In genomic region chr21:29305561-29305960, GRCh38 we compare ENCODE assay signal across 18 cellular contexts. TPM values are rescaled to one million over a fixed set of nuclear protein-coding genes. Genes with fewer than 3 reads are reported as not detected.
A peak's percentile ranks its signal among the peaks of the same experiment; 100 is the strongest.
DNase-seq lines count a peak whose midpoint lies in the region; ATAC-seq, FAIRE-seq and TF ChIP-seq lines count a peak whose summit lies in the region.
"Had no signal": no experiment of that assay in that cellular context is flagged by ENCODE, and none has a peak within 500 bp of the region (broad histone marks: within the 10 kb centered on the region; RNA-seq: fewer than 3 reads in every experiment).

No MANE protein-coding gene starts in this region.

- no peak overlapping the region for H2BK5ac ChIP-seq in neuronal stem cell (ENCODE audit: low read length)

- H2BK15ac ChIP-seq in neuronal stem cell (ENCODE audit: low read length), result no peak overlapping the region

- H4K20me1 ChIP-seq in K562 (replicated peaks; ENCODE audit: control insufficient read depth, insufficient read depth, low read length) (peaks cover 31% of the 10 kb centered on the region), PC-9 (ENCODE audit: insufficient read depth) (peaks cover 59% of the 10 kb centered on the region)

- no TSS peak for BruUV-seq in K562 (replicated peaks; lab: Mats Ljungman, UMichigan)
- no TSS peak for BruUV-seq in PC-9 (replicated peaks; lab: Mats Ljungman, UMichigan)

- peaks cover 8% of the 10 kb centered on the region for H3K36me3 Mint-ChIP-seq in activated CD4-positive, alpha-beta T cell treated with anti-CD3 and anti-CD28 coated beads for 36 hours (ENCODE audit: low read depth)

- no peak overlapping the region for H3K4me3 ChIP-seq in AG04450 (ENCODE audit: low read depth, low read length)
- H3K4me3 ChIP-seq in K562, result no peak overlapping the region
- H3K4me3 ChIP-seq in prostate gland, result no peak overlapping the region
- no peak overlapping the region for H3K4me3 ChIP-seq in PC-9
- H3K4me3 ChIP-seq in neuronal stem cell (ENCODE audit: low read length in 2 of 2), result no peak overlapping the region
- no peak overlapping the region for H3K4me3 ChIP-seq in MG63
- H3K4me3 ChIP-seq: left ventricle myocardium inferior, stomach had no signal

- peaks cover 21% of the 10 kb centered on the region for H3K36me3 ChIP-seq in K562 (ENCODE audit: control insufficient read depth, insufficient read depth, low read length)
- H3K36me3 ChIP-seq in prostate gland, result no peaks in the 10 kb centered on the region
- H3K36me3 ChIP-seq in PC-9 (ENCODE audit: low read depth), result peaks cover 31% of the 10 kb centered on the region
- peaks cover 0 to 11% of the 10 kb centered on the region in 2 donors for H3K36me3 ChIP-seq in neuronal stem cell (replicated peaks in 1 of 2; ENCODE audit: control insufficient read depth in 2 of 2, insufficient read depth in 2 of 2, low read length in 2 of 2)
- H3K36me3 ChIP-seq in MG63, result peaks cover 22% of the 10 kb centered on the region
- H3K36me3 ChIP-seq: BE2C, left ventricle myocardium inferior, stomach had no signal

- H3K9me3 Mint-ChIP-seq in activated CD4-positive, alpha-beta T cell treated with anti-CD3 and anti-CD28 coated beads for 36 hours (ENCODE audit: low read depth), result no peaks in the 10 kb centered on the region

- H3K27ac ChIP-seq in AG04450 (ENCODE audit: low read depth, low read length) (peak overlapping the region; percentile 25), K562 (ENCODE audit: extremely low read depth, low read depth, low read length) (peak overlapping the region; percentile 78), prostate gland (peak overlapping the region; percentile 6 to 20), PC-9 (no peak overlapping the region), neuronal stem cell (replicated peaks; ENCODE audit: low read length) (no peak overlapping the region)
- H3K27ac ChIP-seq: left ventricle myocardium inferior had no signal

- in situ Hi-C loops in K562 (cut with MboI), result loop anchor here (5.0 kb wide), 1 partner anchor 332 kb away; no protein-coding TSS in a partner anchor

- H3K4me2 ChIP-seq in K562 (ENCODE audit: insufficient read depth, low read length) (peak overlapping the region; percentile 49; the same call in 1 of the 2 replicates), PC-9 (no peak overlapping the region), neuronal stem cell (ENCODE audit: insufficient read depth, low read length, poor library complexity, severe bottlenecking) (no peak overlapping the region)

- H3K79me1 ChIP-seq in neuronal stem cell (ENCODE audit: low read depth, low read length), result peaks cover 7% of the 10 kb centered on the region

- H2BK12ac ChIP-seq in neuronal stem cell (ENCODE audit: low read length), result no peak overlapping the region

- no peak overlapping the region for H3K4me3 Mint-ChIP-seq in activated CD4-positive, alpha-beta T cell treated with anti-CD3 and anti-CD28 coated beads for 36 hours
- H3K4me3 Mint-ChIP-seq: nephron progenitor cell had no signal

- intact Hi-C loops in K562 (cut with micrococcal nuclease), result loop anchor here (10.0 kb wide), 1 partner anchor 349 kb away; no protein-coding TSS in a partner anchor
- intact Hi-C loops in prostate gland (cut with DNase I), result no loop called here
- intact Hi-C loops in PC-9 (cut with micrococcal nuclease; ENCODE audit: unreplicated experiment), result no loop called here
- intact Hi-C loops in activated CD4-positive, alpha-beta T cell treated with anti-CD3 and anti-CD28 coated beads for 36 hours (cut with DNase I, micrococcal nuclease), result no loop called here

- peaks cover 80% of the 10 kb centered on the region for H3K4me1 Mint-ChIP-seq in activated CD4-positive, alpha-beta T cell treated with anti-CD3 and anti-CD28 coated beads for 36 hours

- H2AFZ ChIP-seq in K562 (ENCODE audit: low read depth, low read length) (no peak overlapping the region), PC-9 (no peak overlapping the region), neuronal stem cell (ENCODE audit: low read length) (no peak overlapping the region)

- H3K23ac ChIP-seq in neuronal stem cell (ENCODE audit: low read depth, low read length, poor library complexity), result no peak overlapping the region

- peaks cover 100% of the 10 kb centered on the region for H3K79me2 ChIP-seq in K562 (ENCODE audit: control insufficient read depth, insufficient read depth, low read length)
- peaks cover 100% of the 10 kb centered on the region for H3K79me2 ChIP-seq in PC-9 (ENCODE audit: low read depth)

- H3K4me1 ChIP-seq in K562 (replicated peaks in 1 of 2; ENCODE audit: control insufficient read depth in 2 of 2, insufficient read depth in 2 of 2, low read length in 2 of 2) (peaks cover 12 to 76% of the 10 kb centered on the region in 2 experiments; a peak in 4 of 5 replicates), prostate gland (replicated peaks) (peaks cover 4% of the 10 kb centered on the region), PC-9 (replicated peaks; ENCODE audit: insufficient read depth) (peaks cover 35% of the 10 kb centered on the region), neuronal stem cell (ENCODE audit: control insufficient read depth in 2 of 2, insufficient read depth in 1 of 2, low read depth in 1 of 2, low read length in 2 of 2) (peaks cover 2 to 10% of the 10 kb centered on the region in 2 donors)
- H3K4me1 ChIP-seq: BE2C had no signal

- TF ChIP-seq CTCF in AG04450 (IDR thresholded peaks at IDR 0.05; ENCODE audit: low read depth, low read length) (no peak), K562 (IDR thresholded peaks at IDR 0.05 in 2 of 3, conservative IDR thresholded peaks at IDR 0.05 in 1 of 3; ENCODE audit: insufficient read depth in 2 of 3, low read depth in 1 of 3, low read length in 3 of 3) (no peak), prostate gland (IDR thresholded peaks at IDR 0.05) (no peak), PC-9 (conservative IDR thresholded peaks at IDR 0.05) (no peak)

- CTCF ChIA-PET in AG04450 (lab: Charles Lee), result interaction anchor here (1.5 kb wide), 1 partner anchor 141 kb away, joined by 4 read pairs; no protein-coding TSS in a partner anchor
- CTCF ChIA-PET in K562 (lab: Yijun Ruan, JAX; ENCODE audit: low intra/inter-chr PET ratio), result interaction anchor here (0.7 kb wide), 1 partner anchor 167 kb away, joined by 6 read pairs; no protein-coding TSS in a partner anchor
- CTCF ChIA-PET in PC-9 (lab: Charles Lee), result no interaction called here
- CTCF ChIA-PET in activated CD4-positive, alpha-beta T cell treated with anti-CD3 and anti-CD28 coated beads for 36 hours (lab: Charles Lee), result interaction anchor here (1.2 kb wide), 1 partner anchor 66 kb away, joined by 3 read pairs; no protein-coding TSS in a partner anchor

- H3K27me3 Mint-ChIP-seq in activated CD4-positive, alpha-beta T cell treated with anti-CD3 and anti-CD28 coated beads for 36 hours, result no peaks in the 10 kb centered on the region

- no peak for TF ChIP-seq EP300 in K562 (IDR thresholded peaks at IDR 0.05; ENCODE audit: low read length)

- H2AK5ac ChIP-seq in neuronal stem cell (ENCODE audit: low read depth, low read length), result no peak overlapping the region

- no peak overlapping the region for H4K91ac ChIP-seq in neuronal stem cell (ENCODE audit: low read depth, low read length, poor library complexity)

- no peak for DNase-seq in AG04450 (ENCODE audit: low read depth, low spot score)
- no peak for DNase-seq in GM19239 (ENCODE audit: insufficient read length, low spot score)
- DNase-seq in K562 (ENCODE audit: extremely low read depth in 1 of 4, low spot score in 3 of 4), result no peak
- DNase-seq in prostate gland (ENCODE audit: low spot score), result no peak
- no peak for DNase-seq in PC-9
- no peak for DNase-seq in neuronal stem cell (ENCODE audit: low spot score)
- no peak for DNase-seq in activated CD4-positive, alpha-beta T cell treated with anti-CD3 and anti-CD28 coated beads for 36 hours
- DNase-seq in MG63, result no peak
- DNase-seq: anterior cingulate cortex, BE2C, cortex of kidney, left ventricle myocardium inferior, NCI-H2029, NCI-H82, nephron progenitor cell, RPMI8226, stomach, T-helper 1 cell had no signal

- TF ChIP-seq POLR2A in K562 (conservative IDR thresholded peaks at IDR 0.05) (no peak), prostate gland (IDR thresholded peaks at IDR 0.05) (no peak)

- H3K4ac ChIP-seq in neuronal stem cell (ENCODE audit: low read length), result no peak overlapping the region

- TF ChIP-seq RAD21 in K562 (CRISPR knock-in tag; conservative IDR thresholded peaks at IDR 0.05 in 1 of 2, IDR thresholded peaks at IDR 0.05 in 1 of 2), result no peak

- no peaks in the 10 kb centered on the region for H3K27me3 ChIP-seq in AG04450 (ENCODE audit: control insufficient read depth, insufficient read depth, low read length)
- H3K27me3 ChIP-seq in K562 (ENCODE audit: control insufficient read depth in 2 of 2, insufficient read depth in 2 of 2, low read length in 2 of 2), result no peaks in the 10 kb centered on the region
- H3K27me3 ChIP-seq in prostate gland (replicated peaks; ENCODE audit: insufficient read depth), result no peaks in the 10 kb centered on the region
- H3K27me3 ChIP-seq in PC-9 (ENCODE audit: insufficient read depth, low read depth), result no peaks in the 10 kb centered on the region
- no peaks in the 10 kb centered on the region for H3K27me3 ChIP-seq in neuronal stem cell (ENCODE audit: control insufficient read depth in 3 of 3, insufficient read depth in 3 of 3, low read depth in 1 of 3, low read length in 3 of 3)
- H3K27me3 ChIP-seq in MG63, result no peaks in the 10 kb centered on the region
- H3K27me3 ChIP-seq: BE2C, stomach had no signal

- H3K27ac Mint-ChIP-seq in activated CD4-positive, alpha-beta T cell treated with anti-CD3 and anti-CD28 coated beads for 36 hours, result no peak overlapping the region
- H3K27ac Mint-ChIP-seq: nephron progenitor cell had no signal

- ATAC-seq in K562, result no peak
- no peak for ATAC-seq in activated CD4-positive, alpha-beta T cell treated with anti-CD3 and anti-CD28 coated beads for 36 hours

- 35% methylated on average over 1 of the region's 1 CpG for WGBS in K562 (ENCODE audit: insufficient coverage, low coverage, missing lambda C conversion rate)
- 70% methylated on average over 1 of the region's 1 CpG for WGBS in prostate gland
- no CpG with 5 or more reads among the region's 1 CpG for WGBS in neuronal stem cell (ENCODE audit: extremely low coverage in 2 of 2, insufficient read length in 2 of 2, insufficient replicate concordance in 1 of 2), 2 donors

- no peak overlapping the region for H2BK120ac ChIP-seq in neuronal stem cell (ENCODE audit: low read depth, low read length)

- H3K9me3 ChIP-seq in AG04450 (ENCODE audit: control insufficient read depth, insufficient read depth, low read length), result no peaks in the 10 kb centered on the region
- no peaks in the 10 kb centered on the region; the same call in 1 of the 2 replicates for H3K9me3 ChIP-seq in K562 (replicated peaks; ENCODE audit: control insufficient read depth, insufficient read depth, low read depth, low read length)
- no peaks in the 10 kb centered on the region for H3K9me3 ChIP-seq in prostate gland
- no peaks in the 10 kb centered on the region for H3K9me3 ChIP-seq in PC-9 (ENCODE audit: insufficient read depth, low read depth)
- peaks cover 0 to 4% of the 10 kb centered on the region in 2 donors for H3K9me3 ChIP-seq in neuronal stem cell (replicated peaks in 1 of 2; ENCODE audit: control insufficient read depth in 2 of 2, insufficient read depth in 1 of 2, low read depth in 1 of 2, low read length in 2 of 2)
- H3K9me3 ChIP-seq in MG63, result no peaks in the 10 kb centered on the region
- H3K9me3 ChIP-seq: BE2C, left ventricle myocardium inferior, stomach had no signal

- POLR2A ChIA-PET in AG04450 (lab: Yijun Ruan, JAX), result no interaction called here
- POLR2A ChIA-PET in K562 (lab: Yijun Ruan, JAX), result interaction anchor here (0.6 to 11.8 kb wide), 2 partner anchors 8 to 293 kb away, joined by 3 to 220 read pairs; no protein-coding TSS in a partner anchor
- POLR2A ChIA-PET in PC-9 (lab: Charles Lee; ENCODE audit: unreplicated experiment), result no interaction called here
- POLR2A ChIA-PET in activated CD4-positive, alpha-beta T cell treated with anti-CD3 and anti-CD28 coated beads for 36 hours (lab: Charles Lee), result no interaction called here

- H3K9ac ChIP-seq in K562 (ENCODE audit: insufficient read depth in 1 of 2, low read depth in 2 of 2, low read length in 2 of 2), result peak overlapping the region in 1 of 2 experiments; percentile 22; a peak in 2 of 4 replicates
- no peak overlapping the region for H3K9ac ChIP-seq in neuronal stem cell (ENCODE audit: low read depth, low read length, poor library complexity)

- no peaks in the 10 kb centered on the region for H3F3A ChIP-seq in PC-9 (ENCODE audit: insufficient read depth, low read depth)

- FAIRE-seq in GM19239 (lab: Jason Lieb, UNC), result peak; percentile 77
- FAIRE-seq in K562 (lab: Jason Lieb, UNC), result no peak

- H3K18ac ChIP-seq in neuronal stem cell (ENCODE audit: low read length), result no peak overlapping the region

- no peak overlapping the region for H3K14ac ChIP-seq in neuronal stem cell (ENCODE audit: low read length)

- H4K8ac ChIP-seq in neuronal stem cell (ENCODE audit: low read depth, low read length), result no peak overlapping the region

- peaks cover 4% of the 10 kb centered on the region for H3K9me1 ChIP-seq in K562 (ENCODE audit: control insufficient read depth, insufficient read depth, low read length)

- H3K9me2 ChIP-seq in PC-9 (ENCODE audit: insufficient read depth), result no peaks in the 10 kb centered on the region

RNA-seq across cellular contexts. Expression of gene BACH1, which starts 6.8 kb away (rescaled TPM):
- polyA plus RNA-seq in AG04450 (2011; rRNA removed), result 60.6 and 72.2 TPM in 2 replicates
- polyA minus RNA-seq in AG04450 (2011; rRNA and poly(A)+ RNA removed), result 215 and 248 TPM in 2 replicates
- total RNA-seq in K562 (2011; cell fraction: chromatin; rRNA removed; ENCODE audit: low replicate concordance), result 67.5 and 174 TPM in 2 replicates
- 37.7 and 46.3 TPM in 2 replicates for total RNA-seq in K562 (2011; cell fraction: nucleolus; rRNA removed)
- total RNA-seq in K562 (2011; cell fraction: nucleoplasm; rRNA removed), result 49.6 and 62.1 TPM in 2 replicates
- 23.6 and 24.6 TPM in 2 replicates for total RNA-seq in K562 (2014; rRNA removed)
- total RNA-seq in K562 (2014; rRNA removed; fragmentation: Illumina TruSeq; extraction: Trizol), result 51.7 and 57.7 TPM in 2 replicates
- 33.4 and 36.7 TPM in 2 replicates for total RNA-seq in K562 (2015; rRNA removed; fragmentation: Illumina TruSeq; extraction: Trizol)
- total RNA-seq in K562 (2021), result 53.6 and 58.5 TPM in 2 replicates
- 33.3 and 41.2 TPM in 2 replicates for polyA plus RNA-seq in K562 (2011; rRNA removed)
- polyA plus RNA-seq in K562 (2011; cell fraction: cytosol; rRNA removed), result 10.2 and 19.7 TPM in 2 replicates
- 24.4 and 26.5 TPM in 2 replicates for polyA plus RNA-seq in K562 (2011; cell fraction: nucleus; rRNA removed)
- polyA plus RNA-seq in K562 (2012), result 23.8 and 26.4 TPM in 2 replicates
- polyA plus RNA-seq in K562 (2014; fragmentation: Illumina TruSeq; extraction: Trizol), result 23.3 and 28.6 TPM in 2 replicates
- polyA plus RNA-seq in K562 (2014; fragmentation: Nextera tagmentation; extraction: Ambion mirVana), result 10 to 100 TPM; 10.6 to 12.6 TPM
- polyA plus RNA-seq in K562 (2014; rRNA removed), result 14.6 and 15.9 TPM in 2 replicates
- polyA minus RNA-seq in K562 (2011; rRNA and poly(A)+ RNA removed), result 266 and 267 TPM in 2 replicates
- polyA minus RNA-seq in K562 (2011; cell fraction: cytosol; rRNA and poly(A)+ RNA removed), result 47.3 and 68.3 TPM in 2 replicates
- polyA minus RNA-seq in K562 (2011; cell fraction: nucleus; rRNA and poly(A)+ RNA removed), result 42.0 and 79.6 TPM in 2 replicates
- 10 to 100 TPM; 42.4 to 46.2 TPM for total RNA-seq in prostate gland
- total RNA-seq in PC-9 (2021), result 32.3 and 39.9 TPM in 2 replicates
- 30.5 TPM for polyA plus RNA-seq in neuronal stem cell (2013, experiment 1 of 2)
- 33.1 TPM for polyA plus RNA-seq in neuronal stem cell (2013, experiment 2 of 2)
- total RNA-seq in activated CD4-positive, alpha-beta T cell treated with anti-CD3 and anti-CD28 coated beads for 36 hours, result 10 to 100 TPM; 24.1 to 27.0 TPM
- total RNA-seq in MG63 (2014; rRNA removed; shearing (Covaris generic); ENCODE audit: low replicate concordance), result 13.1 and 29.2 TPM in 2 replicates

Comparison
In these comparisons a context has a peak if more than half of its experiments do, and no peak if none do; other contexts are left out.
1. H3K27ac ChIP-seq: peak in AG04450 (single experiment), K562 (single experiment) and prostate gland (2 of 2); none in PC-9 (single experiment) and neuronal stem cell (single experiment).